22 cellular contexts compared by ENCODE assay signal in genomic region chr11:18743365-18743764, GRCh38.
"Had no signal": no experiment of that assay in that cellular context is flagged by ENCODE, and none has a peak within 500 bp of the region (broad histone marks: within the 10 kb centered on the region; RNA-seq: fewer than 3 reads in every experiment).

No MANE protein-coding gene starts in this region.

- H3K27ac ChIP-seq: colonic mucosa, coronary artery, dorsolateral prefrontal cortex, epithelial cell of prostate, esophagus muscularis mucosa, esophagus squamous epithelium, foreskin keratinocyte, gastrocnemius medialis, gastroesophageal sphincter, heart left ventricle, heart right ventricle had no signal

- DNase-seq: colonic mucosa; cortex of kidney; dermis blood vessel endothelial cell; dorsolateral prefrontal cortex; effector CD4-positive, alpha-beta T cell; effector CD8-positive, alpha-beta T cell; effector memory CD4-positive, alpha-beta T cell; effector memory CD8-positive, alpha-beta T cell; endodermal cell; erythroblast; esophagus squamous epithelium; foreskin fibroblast; foreskin keratinocyte; foreskin melanocyte; gastrocnemius medialis; glutamatergic neuron; heart left ventricle; heart right ventricle had no signal
